2 cellular contexts compared by ENCODE assay signal in the genomic region with DNA sequence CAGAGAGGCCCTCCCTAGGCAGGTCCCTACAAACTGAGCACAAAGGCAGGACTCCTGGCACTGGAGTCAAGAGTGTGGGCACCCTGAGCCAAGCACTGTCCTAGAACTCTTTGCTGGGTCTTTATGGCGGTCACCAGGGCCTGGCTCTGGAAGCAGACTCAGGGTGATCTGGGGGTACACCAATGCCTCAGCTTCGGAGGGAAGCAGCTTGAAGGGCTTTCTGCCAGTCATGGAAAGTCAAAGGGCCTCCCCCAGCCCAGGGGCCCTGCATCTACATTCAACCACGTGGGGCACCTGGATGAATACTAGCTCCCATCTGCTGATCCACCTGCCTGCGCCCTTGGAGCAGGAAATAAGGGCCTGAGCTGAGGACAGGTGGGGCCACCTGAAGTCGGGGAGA.
TF ChIP-seq lines count a peak whose summit lies in the region.

No MANE protein-coding gene starts in this region.

TF ChIP-seq in IMR-90, 13 proteins besides CTCF, POLR2A, EP300 and RAD21:
- TF ChIP-seq USF2 (IDR thresholded peaks at IDR 0.05; ENCODE audit: low read depth, low read length): no peak
- no peak for TF ChIP-seq CHD1 (IDR thresholded peaks at IDR 0.05; ENCODE audit: low read depth, low read length)
- no peak for TF ChIP-seq MXI1 (IDR thresholded peaks at IDR 0.05; ENCODE audit: borderline replicate concordance, low read depth, low read length)
- no peak for TF ChIP-seq BHLHE40 (IDR thresholded peaks at IDR 0.05; ENCODE audit: low read depth, low read length)
- no peak for TF ChIP-seq NFE2L2 (IDR thresholded peaks at IDR 0.05; ENCODE audit: low read depth, low read length)
- TF ChIP-seq MAFK (IDR thresholded peaks at IDR 0.05; ENCODE audit: low read depth, low read length): no peak

TF ChIP-seq in K562, 482 proteins besides CTCF, POLR2A, EP300 and RAD21:
- TF ChIP-seq HDAC8 (tag; IDR thresholded peaks at IDR 0.05) (no peak), ZNF316 (IDR thresholded peaks at IDR 0.05) (no peak), SMAD3 (CRISPR knock-in tag; conservative IDR thresholded peaks at IDR 0.05) (no peak), U2AF1 (optimal IDR thresholded peaks at IDR 0.05; ENCODE audit: low read depth, low read length) (no peak), SAFB2 (IDR thresholded peaks at IDR 0.05; ENCODE audit: borderline replicate concordance, low read depth, low read length, severe bottlenecking) (no peak), FUS (optimal IDR thresholded peaks at IDR 0.05; ENCODE audit: low read depth, low read length) (no peak), ZNF253 (CRISPR knock-in tag; conservative IDR thresholded peaks at IDR 0.05) (no peak), ZBTB43 (CRISPR knock-in tag; IDR thresholded peaks at IDR 0.05) (no peak)
- TF ChIP-seq, protein P1, sequence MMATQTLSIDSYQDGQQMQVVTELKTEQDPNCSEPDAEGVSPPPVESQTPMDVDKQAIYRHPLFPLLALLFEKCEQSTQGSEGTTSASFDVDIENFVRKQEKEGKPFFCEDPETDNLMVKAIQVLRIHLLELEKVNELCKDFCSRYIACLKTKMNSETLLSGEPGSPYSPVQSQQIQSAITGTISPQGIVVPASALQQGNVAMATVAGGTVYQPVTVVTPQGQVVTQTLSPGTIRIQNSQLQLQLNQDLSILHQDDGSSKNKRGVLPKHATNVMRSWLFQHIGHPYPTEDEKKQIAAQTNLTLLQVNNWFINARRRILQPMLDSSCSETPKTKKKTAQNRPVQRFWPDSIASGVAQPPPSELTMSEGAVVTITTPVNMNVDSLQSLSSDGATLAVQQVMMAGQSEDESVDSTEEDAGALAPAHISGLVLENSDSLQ (IDR thresholded peaks at IDR 0.05): no peak
